ENCODE assay signal across 18 cellular contexts in genomic region chr1:169797281-169797680, GRCh38.
"Had no signal": no experiment of that assay in that cellular context is flagged by ENCODE, and none has a peak within 500 bp of the region (broad histone marks: within the 10 kb centered on the region; RNA-seq: fewer than 3 reads in every experiment).

No MANE protein-coding gene starts in this region.

- H3K27ac ChIP-seq: heart left ventricle, pancreas had no signal

- H3K9me3 Mint-ChIP-seq: natural killer cell treated with Interleukin-12 subunit alpha and Interleukin-12 subunit beta and Interleukin-15 and Interleukin-18, amount 100 ng/mL, for 72 hours had no signal

- DNase-seq: effector memory CD4-positive, alpha-beta T cell; heart left ventricle; hippocampal formation; left colon; left ventricle myocardium superior; mesenchymal stem cell; midbrain; occipital lobe; pancreas; right cardiac atrium; stimulated activated CD4-positive, alpha-beta T cell treated with anti-CD3 and anti-CD28 coated beads, Interleukin-2, amount 100 ng/mL, for 48 hours; stimulated activated naive CD4-positive, alpha-beta T cell treated with Interleukin-2 at 50 U/mL for 16 hours; trophoblast cell had no signal

- H3K27me3 Mint-ChIP-seq: natural killer cell treated with Interleukin-12 subunit alpha and Interleukin-12 subunit beta and Interleukin-15 and Interleukin-18, amount 100 ng/mL, for 72 hours; progenitor cell of endocrine pancreas had no signal

- H3K4me2 ChIP-seq: smooth muscle cell had no signal

- H3K4me3 ChIP-seq: heart left ventricle, lung, pancreas, smooth muscle cell had no signal

- H3K36me3 ChIP-seq: pancreas had no signal

- H3K9me3 ChIP-seq: heart left ventricle, pancreas had no signal

- H3K27ac Mint-ChIP-seq: progenitor cell of endocrine pancreas had no signal

- H3K27me3 ChIP-seq: heart left ventricle, pancreas had no signal

- ATAC-seq: esophagus mucosa; heart left ventricle; left colon; left ventricle myocardium superior; natural killer cell treated with Interleukin-12 subunit alpha and Interleukin-12 subunit beta and Interleukin-15 and Interleukin-18, amount 100 ng/mL, for 72 hours; pancreas; right cardiac atrium had no signal
